ENCODE assay signal across 2 cellular contexts in genomic region chr6:162301128-162301527, GRCh38.
TF ChIP-seq lines count a peak whose summit lies in the region.

No MANE protein-coding gene starts in this region.

TF ChIP-seq in A549, 52 proteins besides CTCF, POLR2A, EP300 and RAD21:
- no peak for TF ChIP-seq ELK1 (IDR thresholded peaks at IDR 0.05; ENCODE audit: low read depth, low read length)
- peak; percentile 78 for TF ChIP-seq MAFK (IDR thresholded peaks at IDR 0.05; ENCODE audit: partially characterized antibody)

TF ChIP-seq in K562, 482 proteins besides CTCF, POLR2A, EP300 and RAD21 (continued from another document):
- no peak for TF ChIP-seq E2F6 (IDR thresholded peaks at IDR 0.05; ENCODE audit: borderline replicate concordance in 1 of 2, extremely low read depth in 1 of 2, insufficient read depth in 1 of 2, insufficient read length in 1 of 2, low read depth in 1 of 2, low read length in 1 of 2, poor library complexity in 1 of 2, severe bottlenecking in 1 of 2)
- TF ChIP-seq BDP1 (IDR thresholded peaks at IDR 0.05; ENCODE audit: insufficient read depth, insufficient read length), result no peak
- TF ChIP-seq E2F8 (IDR thresholded peaks at IDR 0.05; ENCODE audit: low read depth, partially characterized antibody), result no peak
- TF ChIP-seq ZBTB49 (CRISPR knock-in tag; IDR thresholded peaks at IDR 0.05; ENCODE audit: borderline replicate concordance), result no peak
- TF ChIP-seq C11orf30 (IDR thresholded peaks at IDR 0.05; ENCODE audit: low read depth), result peak; percentile 12; the same call in 1 of the 2 replicates
- TF ChIP-seq NFE2L1 (tag; IDR thresholded peaks at IDR 0.05; ENCODE audit: borderline replicate concordance, low read depth), result no peak
- no peak for TF ChIP-seq MXI1 (IDR thresholded peaks at IDR 0.05; ENCODE audit: low read depth, low read length)
- TF ChIP-seq RAD51 (IDR thresholded peaks at IDR 0.05; ENCODE audit: borderline replicate concordance, low read depth), result no peak
- no peak for TF ChIP-seq RBFOX2 (IDR thresholded peaks at IDR 0.05; ENCODE audit: low read depth, low read length)
- peak; percentile 13; the same call in 1 of the 2 replicates for TF ChIP-seq MAFK (IDR thresholded peaks at IDR 0.05; ENCODE audit: low read length)
- TF ChIP-seq NR1H2 (CRISPR knock-in tag; IDR thresholded peaks at IDR 0.05), result no peak
- peak; percentile 48; the same call in 1 of the 2 replicates for TF ChIP-seq ZNF316 (IDR thresholded peaks at IDR 0.05)
- no peak for TF ChIP-seq SRSF7 (optimal IDR thresholded peaks at IDR 0.05; ENCODE audit: low read depth, low read length)
- TF ChIP-seq MAFG (tag; conservative IDR thresholded peaks at IDR 0.05), result peak; percentile 27; the same call in 1 of the 2 replicates
- no peak for TF ChIP-seq CHAMP1 (IDR thresholded peaks at IDR 0.05)
- TF ChIP-seq SMARCA5 (IDR thresholded peaks at IDR 0.05), result no peak
- TF ChIP-seq ZBTB8A (IDR thresholded peaks at IDR 0.05; ENCODE audit: partially characterized antibody), result no peak
- no peak for TF ChIP-seq ZFX (CRISPR knock-in tag; IDR thresholded peaks at IDR 0.05)
